ENCODE assay signal across 17 cellular contexts in the genomic region with DNA sequence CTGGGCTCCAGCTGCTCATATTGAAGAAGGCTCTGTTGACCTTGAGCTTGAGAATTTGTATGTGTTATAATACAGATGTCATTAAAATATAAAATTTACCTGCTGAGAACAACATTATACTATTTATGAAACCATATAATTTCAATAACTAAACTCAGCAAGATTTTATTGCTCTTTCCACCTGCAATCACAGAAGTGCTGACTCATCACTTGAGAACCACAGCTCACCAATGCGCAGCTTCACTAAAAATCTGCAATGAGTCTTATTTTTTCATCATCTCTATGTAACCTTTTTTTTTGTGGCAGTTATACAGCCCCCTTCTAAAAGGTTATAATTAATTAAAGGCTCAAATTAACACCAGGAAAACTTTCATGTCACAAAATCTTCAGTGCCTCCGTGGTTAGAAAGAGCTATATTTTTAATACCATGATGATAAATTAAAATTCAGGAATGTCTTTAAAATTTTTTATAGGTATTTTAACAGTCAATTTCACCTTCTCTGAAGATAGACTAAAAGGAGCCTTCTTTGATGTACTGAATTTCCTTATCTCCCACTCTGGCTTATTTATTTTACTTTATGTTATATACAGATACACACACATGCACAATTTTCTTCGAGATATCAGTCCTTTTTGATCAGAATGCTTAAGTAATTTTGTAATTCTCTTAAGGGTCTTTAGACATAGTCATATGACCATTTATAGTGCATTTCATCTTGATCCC.
"Had no signal": no experiment of that assay in that cellular context is flagged by ENCODE, and none has a peak within 500 bp of the region (broad histone marks: within the 10 kb centered on the region; RNA-seq: fewer than 3 reads in every experiment).

No MANE protein-coding gene starts in this region.

- DNase-seq: activated CD4-positive, alpha-beta T cell treated with anti-CD3 and anti-CD28 coated beads, Interleukin-2, amount 50 U/mL, for 4 hours; activated T-cell treated with anti-CD3 and anti-CD28 coated beads, Interleukin-2, amount 50 U/mL, for 1 hour; amniotic stem cell; effector memory CD4-positive, alpha-beta T cell; hypothalamus; naive thymus-derived CD8-positive, alpha-beta T cell; posterior cingulate gyrus; small intestine; thyroid gland; uterus had no signal

- H3K27ac Mint-ChIP-seq: activated naive CD4-positive, alpha-beta T cell treated with anti-CD3 and anti-CD28 coated beads, Interleukin-2, amount 50 U/mL, for 72 hours; brain; naive thymus-derived CD8-positive, alpha-beta T cell; stimulated activated effector memory CD8-positive, alpha-beta T cell treated with anti-CD3 and anti-CD28 coated beads, Interleukin-12 subunit alpha, Interleukin-12 subunit beta, amount 100 ng/mL, for 72 hours had no signal

- ATAC-seq: activated CD4-positive, CD25-positive, alpha-beta regulatory T cell treated with anti-CD3 and anti-CD28 coated beads, Interleukin-2, amount 50 U/mL, for 24 hours; activated naive CD4-positive, alpha-beta T cell treated with anti-CD3 and anti-CD28 coated beads, Interleukin-2, amount 50 U/mL, for 72 hours; naive thymus-derived CD8-positive, alpha-beta T cell; stimulated activated effector memory CD8-positive, alpha-beta T cell treated with anti-CD3 and anti-CD28 coated beads, Interleukin-12 subunit alpha, Interleukin-12 subunit beta, amount 100 ng/mL, for 72 hours had no signal

- H3K9me3 ChIP-seq: right atrium auricular region, thyroid gland, uterus had no signal

- H3K36me3 Mint-ChIP-seq: activated naive CD4-positive, alpha-beta T cell treated with anti-CD3 and anti-CD28 coated beads, Interleukin-2, amount 50 U/mL, for 72 hours; brain; naive thymus-derived CD8-positive, alpha-beta T cell; stimulated activated effector memory CD8-positive, alpha-beta T cell treated with anti-CD3 and anti-CD28 coated beads, Interleukin-12 subunit alpha, Interleukin-12 subunit beta, amount 100 ng/mL, for 72 hours had no signal

- FAIRE-seq: small intestine had no signal

- H3K4me1 ChIP-seq: right atrium auricular region, uterus had no signal

- H3K27ac ChIP-seq: right atrium auricular region, thyroid gland, uterus had no signal

- H3K27me3 ChIP-seq: right atrium auricular region, thyroid gland, uterus had no signal

- H3K4me3 Mint-ChIP-seq: brain; central memory CD8-positive, alpha-beta T cell; naive thymus-derived CD8-positive, alpha-beta T cell; stimulated activated effector memory CD8-positive, alpha-beta T cell treated with anti-CD3 and anti-CD28 coated beads, Interleukin-12 subunit alpha, Interleukin-12 subunit beta, amount 100 ng/mL, for 72 hours had no signal

- H3K36me3 ChIP-seq: right atrium auricular region, thyroid gland, uterus had no signal

- H3K9me3 Mint-ChIP-seq: activated naive CD4-positive, alpha-beta T cell treated with anti-CD3 and anti-CD28 coated beads, Interleukin-2, amount 50 U/mL, for 72 hours; central memory CD8-positive, alpha-beta T cell; stimulated activated effector memory CD8-positive, alpha-beta T cell treated with anti-CD3 and anti-CD28 coated beads, Interleukin-12 subunit alpha, Interleukin-12 subunit beta, amount 100 ng/mL, for 72 hours had no signal

- H3K4me3 ChIP-seq: lung, right atrium auricular region, thyroid gland, uterus had no signal

- H3K4me1 Mint-ChIP-seq: central memory CD8-positive, alpha-beta T cell; naive thymus-derived CD8-positive, alpha-beta T cell; stimulated activated effector memory CD8-positive, alpha-beta T cell treated with anti-CD3 and anti-CD28 coated beads, Interleukin-12 subunit alpha, Interleukin-12 subunit beta, amount 100 ng/mL, for 72 hours had no signal
